ENCODE assay signal across 8 cellular contexts in genomic region chr1:154183045-154183968, GRCh38. TPM values are rescaled to one million over a fixed set of nuclear protein-coding genes. Genes with fewer than 3 reads are reported as not detected.
A peak's percentile ranks its signal among the peaks of the same experiment; 100 is the strongest.
DNase-seq lines count a peak whose midpoint lies in the region; ATAC-seq, FAIRE-seq and TF ChIP-seq lines count a peak whose summit lies in the region.

No MANE protein-coding gene starts in this region.

- peak; percentile 82 for ATAC-seq in HG03442 (IDR thresholded peaks at IDR 0.05; ENCODE audit: unreplicated experiment)

- no peak for TF ChIP-seq CTCF in BE2C (IDR thresholded peaks at IDR 0.05; ENCODE audit: low read depth, low read length)
- no peak for TF ChIP-seq CTCF in colonic mucosa (IDR thresholded peaks at IDR 0.05)

- FAIRE-seq in GM19239 (lab: Jason Lieb, UNC), result peak; percentile 74

- H3K36me3 ChIP-seq in BE2C (no peaks in the 10 kb centered on the region), colonic mucosa (no peaks in the 10 kb centered on the region)

- H3K4me1 ChIP-seq in BE2C, result peaks cover 14% of the 10 kb centered on the region
- H3K4me1 ChIP-seq in colonic mucosa, result peaks cover 31% of the 10 kb centered on the region

- H3K27ac ChIP-seq in colonic mucosa (peak overlapping the region; percentile 99), layer of hippocampus (ENCODE audit: low read depth, low read length) (peak overlapping the region; percentile 89)

- peak overlapping the region; percentile 94 for H3K4me3 ChIP-seq in BE2C (ENCODE audit: low read depth, low read length)
- H3K4me3 ChIP-seq in colonic mucosa, result peak overlapping the region; percentile 95

- peak; percentile 99 for DNase-seq in BE2C
- peak; percentile 92 for DNase-seq in GM19239 (ENCODE audit: insufficient read length, low spot score)
- peak; percentile 76 for DNase-seq in NCI-H524 treated with DMSO at 0.1 percent for 48 hours (lab: John Stamatoyannopoulos, UW)
- DNase-seq in activated CD4-positive, alpha-beta T cell treated with anti-CD3 and anti-CD28 coated beads for 48 hours, result peak; percentile 97
- peak; percentile 99 for DNase-seq in colonic mucosa
- DNase-seq in stimulated activated CD4-positive, alpha-beta T cell treated with anti-CD3 and anti-CD28 coated beads, Interleukin-1b, Interleukin-23, amount 100 ng/mL, for 24 hours (ENCODE audit: low read depth in 4 of 4, low spot score in 1 of 4), result peak; percentile 88 to 95 (median 93)

- H3K9me3 ChIP-seq in BE2C, result no peaks in the 10 kb centered on the region
- H3K9me3 ChIP-seq in colonic mucosa, result no peaks in the 10 kb centered on the region

- H3K27me3 ChIP-seq in BE2C (no peaks in the 10 kb centered on the region), colonic mucosa (no peaks in the 10 kb centered on the region), layer of hippocampus (ENCODE audit: control insufficient read depth, insufficient read depth, low read length) (no peaks in the 10 kb centered on the region)

- peak overlapping the region; percentile 92 to 94 for H3K9ac ChIP-seq in colonic mucosa (ENCODE audit: low read depth in 2 of 2, low read length in 2 of 2)

- intact Hi-C loops in colonic mucosa (cut with DNase I), result no loop called here

RNA-seq across cellular contexts. Expression of gene TPM3, which starts 8.6 kb away (rescaled TPM):
- polyA plus RNA-seq in BE2C (2012; ENCODE audit: insufficient read depth, insufficient read length, low read depth), result 577 TPM
- total RNA-seq in colonic mucosa, result 100 to 1,000 TPM; 502 to 757 TPM

RNA-seq across cellular contexts. Expression of gene CFAP141, which starts 22.8 kb away (rescaled TPM):
- not detected for polyA plus RNA-seq in BE2C (2012; ENCODE audit: insufficient read depth, insufficient read length, low read depth)
- not detected for total RNA-seq in colonic mucosa

RNA-seq across cellular contexts. Expression of gene NUP210L, which starts 28.4 kb away (rescaled TPM):
- polyA plus RNA-seq in BE2C (2012; ENCODE audit: insufficient read depth, insufficient read length, low read depth), result not detected
- total RNA-seq in colonic mucosa, result under 1 TPM; 0.10 to 0.11 TPM

RNA-seq across cellular contexts. Expression of gene UBAP2L, which starts 37.4 kb away (rescaled TPM):
- polyA plus RNA-seq in BE2C (2012; ENCODE audit: insufficient read depth, insufficient read length, low read depth), result 165 TPM
- 100 to 1,000 TPM in 1 of 2 donors, 10 to 100 TPM in 1; 84.8 to 102 TPM for total RNA-seq in colonic mucosa

Comparison
In these comparisons a context has a peak if more than half of its experiments do, and no peak if none do; other contexts are left out.
1. Peak in every context shown above with its lines: DNase-seq, ATAC-seq, H3K4me3 ChIP-seq and H3K27ac ChIP-seq.